8 cellular contexts compared by ENCODE assay signal in the genomic region with DNA sequence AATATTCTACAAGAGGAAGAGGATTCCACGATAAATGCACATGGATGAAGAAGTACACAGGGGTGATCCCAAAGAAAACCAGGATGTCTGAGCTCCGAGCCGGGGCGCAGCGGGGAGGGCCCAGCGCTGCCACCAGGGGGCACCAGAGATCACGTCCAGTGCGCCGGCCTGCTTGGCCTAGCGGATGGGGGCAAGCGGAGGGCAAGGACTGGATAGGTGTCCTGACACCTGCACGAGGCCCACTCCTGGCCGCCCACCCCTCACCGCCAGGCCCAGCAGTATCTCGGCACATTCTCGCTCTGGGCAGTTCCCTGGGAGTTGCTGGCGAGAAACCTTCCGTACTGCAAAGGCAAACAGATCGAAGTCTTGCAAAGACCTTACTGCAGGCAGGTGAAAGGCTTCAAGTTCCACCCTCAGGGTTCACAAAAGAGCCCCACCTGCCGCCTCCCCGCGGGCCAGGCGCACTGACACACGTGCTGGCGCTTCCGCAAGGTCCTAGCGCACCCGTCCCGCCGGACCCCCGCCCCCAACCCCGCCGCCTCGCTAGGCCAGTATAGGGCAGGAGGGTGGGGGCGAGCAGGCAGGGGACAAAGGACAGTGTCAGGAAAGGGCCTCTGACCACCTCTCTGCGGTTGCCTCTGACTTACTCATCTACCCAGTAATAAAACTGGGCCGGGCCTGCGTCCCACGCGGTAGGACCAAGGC. TPM values are rescaled to one million over a fixed set of nuclear protein-coding genes. Genes with fewer than 3 reads are reported as not detected.
DNase-seq lines count a peak whose midpoint lies in the region; ATAC-seq and TF ChIP-seq lines count a peak whose summit lies in the region.

No MANE protein-coding gene starts in this region.

- no peaks in the 10 kb centered on the region for H3K4me1 Mint-ChIP-seq in activated CD4-positive, alpha-beta T cell treated with anti-CD3 and anti-CD28 coated beads for 36 hours

- peaks cover 21 to 62% of the 10 kb centered on the region in 2 donors for H3K4me1 ChIP-seq in left lung

- H3K4me3 ChIP-seq in NB4 (ENCODE audit: low read depth, low read length) (no peak overlapping the region), choroid plexus epithelial cell (ENCODE audit: low read depth, low read length) (no peak overlapping the region), left lung (no peak overlapping the region)

- TF ChIP-seq CTCF in GM12873 (IDR thresholded peaks at IDR 0.05; ENCODE audit: insufficient read depth, low read depth, low read length, missing control alignments): peak; percentile 97
- TF ChIP-seq CTCF in NB4 (IDR thresholded peaks at IDR 0.05; ENCODE audit: low read depth, low read length): peak; percentile 92
- TF ChIP-seq CTCF in choroid plexus epithelial cell (conservative IDR thresholded peaks at IDR 0.05; ENCODE audit: low read depth, low read length): peak; percentile 97
- TF ChIP-seq CTCF in left lung (IDR thresholded peaks at IDR 0.05): peak; percentile 99

- no peak for TF ChIP-seq POLR2A in NB4 (IDR thresholded peaks at IDR 0.05; ENCODE audit: extremely low read depth, insufficient read length)

- H3K27me3 ChIP-seq in left lung: peaks cover 52 to 74% of the 10 kb centered on the region in 2 donors

- no peak overlapping the region for H3K4me3 Mint-ChIP-seq in activated CD4-positive, alpha-beta T cell treated with anti-CD3 and anti-CD28 coated beads for 36 hours

- H3K36me3 ChIP-seq in left lung: no peaks in the 10 kb centered on the region

- no peaks in the 10 kb centered on the region for H3K9me3 Mint-ChIP-seq in activated CD4-positive, alpha-beta T cell treated with anti-CD3 and anti-CD28 coated beads for 36 hours (ENCODE audit: low read depth)

- peak; percentile 61 for DNase-seq in NB4 (ENCODE audit: low read depth)
- DNase-seq in activated CD4-positive, alpha-beta T cell treated with anti-CD3 and anti-CD28 coated beads for 36 hours: peak; percentile 84
- peak; percentile 54 for DNase-seq in choroid plexus epithelial cell (ENCODE audit: low read depth)
- DNase-seq in left lung: peak; percentile 72 to 97
- peak in 2 of 3 donors; percentile 41 to 70 for DNase-seq in stimulated activated CD4-positive, alpha-beta T cell treated with anti-CD3 and anti-CD28 coated beads, TNF-alpha, amount 100 ng/mL, for 1 hour (ENCODE audit: low read depth in 3 of 3, low spot score in 1 of 3)

- no peak overlapping the region for H3K27ac Mint-ChIP-seq in activated CD4-positive, alpha-beta T cell treated with anti-CD3 and anti-CD28 coated beads for 36 hours

- H3K27ac ChIP-seq in left lung: no peak overlapping the region

- no peaks in the 10 kb centered on the region for H3K9me3 ChIP-seq in left lung

- ATAC-seq in activated CD4-positive, alpha-beta T cell treated with anti-CD3 and anti-CD28 coated beads for 36 hours: peak; percentile 53
- ATAC-seq in left lung (peak; percentile 78), GM19324 (IDR thresholded peaks at IDR 0.05; ENCODE audit: low FRiP score, unreplicated experiment) (no peak), GM21723 (IDR thresholded peaks at IDR 0.05; ENCODE audit: unreplicated experiment) (no peak)

- POLR2A ChIA-PET in activated CD4-positive, alpha-beta T cell treated with anti-CD3 and anti-CD28 coated beads for 36 hours (lab: Charles Lee): interaction anchor here (1.0 kb wide), 1 partner anchor 30 kb away, joined by 3 read pairs; no protein-coding TSS in a partner anchor

- intact Hi-C loops in activated CD4-positive, alpha-beta T cell treated with anti-CD3 and anti-CD28 coated beads for 36 hours (cut with DNase I, micrococcal nuclease): loop anchor here (1.0 to 10.0 kb wide), 5 partner anchors 31 to 595 kb away; a partner anchor contains a TSS
- intact Hi-C loops in left lung (cut with DNase I): loop anchor here in 1 of 2 donors (10.0 kb wide), 1 partner anchor 145 kb away; no protein-coding TSS in a partner anchor

- H3K27me3 Mint-ChIP-seq in activated CD4-positive, alpha-beta T cell treated with anti-CD3 and anti-CD28 coated beads for 36 hours: peaks cover 31% of the 10 kb centered on the region

- CTCF ChIA-PET in activated CD4-positive, alpha-beta T cell treated with anti-CD3 and anti-CD28 coated beads for 36 hours (lab: Charles Lee): interaction anchor here (0.7 to 12.2 kb wide), 44 partner anchors 9 to 1557 kb away, joined by 3 to 393 read pairs (median 4); a partner anchor contains a TSS

- no peaks in the 10 kb centered on the region for H3K36me3 Mint-ChIP-seq in activated CD4-positive, alpha-beta T cell treated with anti-CD3 and anti-CD28 coated beads for 36 hours (ENCODE audit: low read depth)

RNA-seq across cellular contexts. Expression of a gene that starts 3.3 kb away (rescaled TPM):
- not detected for total RNA-seq in activated CD4-positive, alpha-beta T cell treated with anti-CD3 and anti-CD28 coated beads for 36 hours
- not detected for total RNA-seq in left lung

RNA-seq across cellular contexts. Expression of a gene that starts 28.1 kb away (rescaled TPM):
- 10 to 100 TPM; 67.9 to 86.8 TPM for total RNA-seq in activated CD4-positive, alpha-beta T cell treated with anti-CD3 and anti-CD28 coated beads for 36 hours
- 10 to 100 TPM; 30.8 to 86.4 TPM for total RNA-seq in left lung

RNA-seq across cellular contexts. Expression of a gene that starts 40.7 kb away (rescaled TPM):
- under 1 TPM; 0.30 to 0.53 TPM for total RNA-seq in activated CD4-positive, alpha-beta T cell treated with anti-CD3 and anti-CD28 coated beads for 36 hours
- 10 to 100 TPM in 1 of 2 donors, 1 to 10 TPM in 1; 9.0 to 14.6 TPM for total RNA-seq in left lung

RNA-seq across cellular contexts. Expression of a gene that starts 43.9 kb away (rescaled TPM):
- 10 to 100 TPM in 1 of 2 experiments, 1 to 10 TPM in 1; 9.9 to 11.2 TPM for total RNA-seq in activated CD4-positive, alpha-beta T cell treated with anti-CD3 and anti-CD28 coated beads for 36 hours
- total RNA-seq in left lung: 10 to 100 TPM; 27.1 to 37.1 TPM

Comparison
In these comparisons a context has a peak if more than half of its experiments do, and no peak if none do; other contexts are left out.
1. ATAC-seq: peak in activated CD4-positive, alpha-beta T cell treated with anti-CD3 and anti-CD28 coated beads for 36 hours (single experiment) and left lung (single experiment); none in GM19324 (single experiment) and GM21723 (single experiment).
2. RNA of a gene that starts 40.7 kb away (total RNA-seq): 9.0 to 14.6 TPM in left lung; 0.30 to 0.53 TPM in activated CD4-positive, alpha-beta T cell treated with anti-CD3 and anti-CD28 coated beads for 36 hours; every median in the first group is over 4 times any median in the second.
3. Peak in every context shown above with its lines, with median percentiles within 50 percentile points of each other: CTCF ChIP-seq and DNase-seq.